1 cellular context compared by ENCODE assay signal in genomic region chr20:6014017-6014416, GRCh38.
TF ChIP-seq lines count a peak whose summit lies in the region.

No MANE protein-coding gene starts in this region.

TF ChIP-seq in HepG2, 621 proteins besides CTCF, POLR2A, EP300 and RAD21:
- TF ChIP-seq SRSF4 (IDR thresholded peaks at IDR 0.05; ENCODE audit: low read depth, low read length, poor library complexity, severe bottlenecking) (no peak), GPN1 (CRISPR knock-in tag; IDR thresholded peaks at IDR 0.05; ENCODE audit: borderline replicate concordance) (no peak), ZNF263 (CRISPR knock-in tag; IDR thresholded peaks at IDR 0.05) (no peak), ZNF841 (CRISPR knock-in tag; IDR thresholded peaks at IDR 0.05; ENCODE audit: borderline replicate concordance) (no peak), CHD4 (IDR thresholded peaks at IDR 0.05; ENCODE audit: borderline replicate concordance, low read length) (no peak), ZNF724P (CRISPR knock-in tag; IDR thresholded peaks at IDR 0.05; ENCODE audit: borderline replicate concordance) (no peak)
- TF ChIP-seq, protein P1, sequence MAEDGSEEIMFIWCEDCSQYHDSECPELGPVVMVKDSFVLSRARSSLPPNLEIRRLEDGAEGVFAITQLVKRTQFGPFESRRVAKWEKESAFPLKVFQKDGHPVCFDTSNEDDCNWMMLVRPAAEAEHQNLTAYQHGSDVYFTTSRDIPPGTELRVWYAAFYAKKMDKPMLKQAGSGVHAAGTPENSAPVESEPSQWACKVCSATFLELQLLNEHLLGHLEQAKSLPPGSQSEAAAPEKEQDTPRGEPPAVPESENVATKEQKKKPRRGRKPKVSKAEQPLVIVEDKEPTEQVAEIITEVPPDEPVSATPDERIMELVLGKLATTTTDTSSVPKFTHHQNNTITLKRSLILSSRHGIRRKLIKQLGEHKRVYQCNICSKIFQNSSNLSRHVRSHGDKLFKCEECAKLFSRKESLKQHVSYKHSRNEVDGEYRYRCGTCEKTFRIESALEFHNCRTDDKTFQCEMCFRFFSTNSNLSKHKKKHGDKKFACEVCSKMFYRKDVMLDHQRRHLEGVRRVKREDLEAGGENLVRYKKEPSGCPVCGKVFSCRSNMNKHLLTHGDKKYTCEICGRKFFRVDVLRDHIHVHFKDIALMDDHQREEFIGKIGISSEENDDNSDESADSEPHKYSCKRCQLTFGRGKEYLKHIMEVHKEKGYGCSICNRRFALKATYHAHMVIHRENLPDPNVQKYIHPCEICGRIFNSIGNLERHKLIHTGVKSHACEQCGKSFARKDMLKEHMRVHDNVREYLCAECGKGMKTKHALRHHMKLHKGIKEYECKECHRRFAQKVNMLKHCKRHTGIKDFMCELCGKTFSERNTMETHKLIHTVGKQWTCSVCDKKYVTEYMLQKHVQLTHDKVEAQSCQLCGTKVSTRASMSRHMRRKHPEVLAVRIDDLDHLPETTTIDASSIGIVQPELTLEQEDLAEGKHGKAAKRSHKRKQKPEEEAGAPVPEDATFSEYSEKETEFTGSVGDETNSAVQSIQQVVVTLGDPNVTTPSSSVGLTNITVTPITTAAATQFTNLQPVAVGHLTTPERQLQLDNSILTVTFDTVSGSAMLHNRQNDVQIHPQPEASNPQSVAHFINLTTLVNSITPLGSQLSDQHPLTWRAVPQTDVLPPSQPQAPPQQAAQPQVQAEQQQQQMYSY (CRISPR knock-in tag; IDR thresholded peaks at IDR 0.05) = no peak
- TF ChIP-seq, protein P2, sequence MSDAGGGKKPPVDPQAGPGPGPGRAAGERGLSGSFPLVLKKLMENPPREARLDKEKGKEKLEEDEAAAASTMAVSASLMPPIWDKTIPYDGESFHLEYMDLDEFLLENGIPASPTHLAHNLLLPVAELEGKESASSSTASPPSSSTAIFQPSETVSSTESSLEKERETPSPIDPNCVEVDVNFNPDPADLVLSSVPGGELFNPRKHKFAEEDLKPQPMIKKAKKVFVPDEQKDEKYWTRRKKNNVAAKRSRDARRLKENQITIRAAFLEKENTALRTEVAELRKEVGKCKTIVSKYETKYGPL (CRISPR knock-in tag; IDR thresholded peaks at IDR 0.05) = no peak
